Comparison of ENCODE assay signal across 16 cellular contexts in genomic region chr15:100995471-100996430, GRCh38.
DNase-seq lines count a peak whose midpoint lies in the region; ATAC-seq and TF ChIP-seq lines count a peak whose summit lies in the region.
"Had no signal": no experiment of that assay in that cellular context is flagged by ENCODE, and none has a peak within 500 bp of the region (broad histone marks: within the 10 kb centered on the region; RNA-seq: fewer than 3 reads in every experiment).

No MANE protein-coding gene starts in this region.

- H3K36me3 ChIP-seq in colonic mucosa: no peaks in the 10 kb centered on the region
- no peaks in the 10 kb centered on the region for H3K36me3 ChIP-seq in neuronal stem cell (replicated peaks in 1 of 2; ENCODE audit: control insufficient read depth in 2 of 2, insufficient read depth in 2 of 2, low read length in 2 of 2)
- H3K36me3 ChIP-seq in upper lobe of left lung: no peaks in the 10 kb centered on the region

- H2BK5ac ChIP-seq in neuronal stem cell (ENCODE audit: low read length): peak overlapping the region; percentile 68

- H3K27ac ChIP-seq in colonic mucosa (no peak overlapping the region), neuronal stem cell (replicated peaks; ENCODE audit: low read length) (no peak overlapping the region), upper lobe of left lung (no peak overlapping the region)

- no peak overlapping the region for H3K4me2 ChIP-seq in neuronal stem cell (ENCODE audit: insufficient read depth, low read length, poor library complexity, severe bottlenecking)

- no peak for TF ChIP-seq EP300 in upper lobe of left lung (IDR thresholded peaks at IDR 0.05)

- peak; percentile 12 to 26 for ATAC-seq in upper lobe of left lung (ENCODE audit: low FRiP score in 2 of 2)
- ATAC-seq in GM19452 (IDR thresholded peaks at IDR 0.05; ENCODE audit: unreplicated experiment): no peak
- no peak for ATAC-seq in GM21717 (IDR thresholded peaks at IDR 0.05; ENCODE audit: unreplicated experiment)

- no peak overlapping the region for H3K14ac ChIP-seq in neuronal stem cell (ENCODE audit: low read length)

- H3K36me3 Mint-ChIP-seq in activated T-helper 1 cell treated with anti-CD3 and anti-CD28 coated beads, Interleukin-12 subunit alpha, Interleukin-12 subunit beta, Interleukin-2, Interleukin-4 antibody, amounts not matched to agents 30 ng/mL and 10 ng/mL and 1 ng/mL, durations not matched to agents 14 hours and 24 hours and 36 hours (ENCODE audit: low read depth): no peaks in the 10 kb centered on the region
- H3K36me3 Mint-ChIP-seq: IgD-negative memory B cell had no signal

- no peaks in the 10 kb centered on the region for H3K4me1 ChIP-seq in colonic mucosa
- no peaks in the 10 kb centered on the region for H3K4me1 ChIP-seq in neuronal stem cell (ENCODE audit: control insufficient read depth in 2 of 2, insufficient read depth in 1 of 2, low read depth in 1 of 2, low read length in 2 of 2)
- H3K4me1 ChIP-seq in upper lobe of left lung: peaks cover 0 to 10% (median 2%) of the 10 kb centered on the region in 4 donors

- H3K9me3 ChIP-seq in colonic mucosa (no peaks in the 10 kb centered on the region), neuronal stem cell (replicated peaks in 1 of 2; ENCODE audit: control insufficient read depth in 2 of 2, insufficient read depth in 1 of 2, low read depth in 1 of 2, low read length in 2 of 2) (no peaks in the 10 kb centered on the region), upper lobe of left lung (no peaks in the 10 kb centered on the region)

- no peak overlapping the region for H2AFZ ChIP-seq in neuronal stem cell (ENCODE audit: low read length)

- H2BK12ac ChIP-seq in neuronal stem cell (ENCODE audit: low read length): no peak overlapping the region

- no peak overlapping the region for H3K23ac ChIP-seq in neuronal stem cell (ENCODE audit: low read depth, low read length, poor library complexity)

- no peak overlapping the region for H2BK120ac ChIP-seq in neuronal stem cell (ENCODE audit: low read depth, low read length)

- intact Hi-C loops in colonic mucosa (cut with DNase I): no loop called here
- intact Hi-C loops in activated T-helper 1 cell treated with anti-CD3 and anti-CD28 coated beads, Interleukin-12 subunit alpha, Interleukin-12 subunit beta, Interleukin-2, Interleukin-4 antibody, amounts not matched to agents 30 ng/mL and 10 ng/mL and 1 ng/mL, durations not matched to agents 14 hours and 24 hours and 36 hours (cut with micrococcal nuclease): no loop called here

- TF ChIP-seq CTCF in colonic mucosa (IDR thresholded peaks at IDR 0.05): no peak
- TF ChIP-seq CTCF in upper lobe of left lung (IDR thresholded peaks at IDR 0.05): no peak

- no peak overlapping the region for H3K4ac ChIP-seq in neuronal stem cell (ENCODE audit: low read length)

- no CpG with 5 or more reads among the region's 20 CpGs for whole genome bisulfite sequencing in neuronal stem cell (ENCODE audit: extremely low coverage in 2 of 2, insufficient read length in 2 of 2, insufficient replicate concordance in 1 of 2), 2 donors
- 69 to 72% methylated on average over 13 to 20 of the region's 20 CpGs for WGBS in upper lobe of left lung, 2 donors

- H2BK15ac ChIP-seq in neuronal stem cell (ENCODE audit: low read length): no peak overlapping the region

- no peaks in the 10 kb centered on the region for H3K4me1 Mint-ChIP-seq in activated T-helper 1 cell treated with anti-CD3 and anti-CD28 coated beads, Interleukin-12 subunit alpha, Interleukin-12 subunit beta, Interleukin-2, Interleukin-4 antibody, amounts not matched to agents 30 ng/mL and 10 ng/mL and 1 ng/mL, durations not matched to agents 14 hours and 24 hours and 36 hours (ENCODE audit: low read depth)

- no peak overlapping the region for H4K91ac ChIP-seq in neuronal stem cell (ENCODE audit: low read depth, low read length, poor library complexity)

- no peaks in the 10 kb centered on the region for H3K79me1 ChIP-seq in neuronal stem cell (ENCODE audit: low read depth, low read length)

- H3K18ac ChIP-seq in neuronal stem cell (ENCODE audit: low read length): no peak overlapping the region

- DNase-seq in colonic mucosa (peak; percentile 22), islet precursor cell (peak; percentile 50), neuronal stem cell (ENCODE audit: low spot score) (no peak), upper lobe of left lung (no peak)
- DNase-seq in activated T-helper 1 cell treated with anti-CD3 and anti-CD28 coated beads, Interleukin-12 subunit alpha, Interleukin-12 subunit beta, Interleukin-2, Interleukin-4 antibody, amounts not matched to agents 30 ng/mL and 10 ng/mL and 1 ng/mL, durations not matched to agents 14 hours and 24 hours and 36 hours (ENCODE audit: low spot score): no peak
- DNase-seq: ACHN, AML-193, COR-L47, GF-D8, HFFc6, Kasumi-1, NCI-H187 treated with DMSO at 0.1 percent for 48 hours, NCI-H526 treated with DMSO at 0.1 percent for 48 hours had no signal

- no peak overlapping the region for H4K8ac ChIP-seq in neuronal stem cell (ENCODE audit: low read depth, low read length)

- no peak overlapping the region for H3K4me3 ChIP-seq in colonic mucosa
- peak overlapping the region in 1 of 2 donors; percentile 61 for H3K4me3 ChIP-seq in neuronal stem cell (ENCODE audit: low read length in 2 of 2)
- H3K4me3 ChIP-seq in upper lobe of left lung: no peak overlapping the region

- H2AK5ac ChIP-seq in neuronal stem cell (ENCODE audit: low read depth, low read length): peak overlapping the region; percentile 17

- H3K4me3 Mint-ChIP-seq in activated T-helper 1 cell treated with anti-CD3 and anti-CD28 coated beads, Interleukin-12 subunit alpha, Interleukin-12 subunit beta, Interleukin-2, Interleukin-4 antibody, amounts not matched to agents 30 ng/mL and 10 ng/mL and 1 ng/mL, durations not matched to agents 14 hours and 24 hours and 36 hours: no peak overlapping the region
- H3K4me3 Mint-ChIP-seq: HFFc6, IgD-negative memory B cell had no signal

- TF ChIP-seq POLR2A in upper lobe of left lung (IDR thresholded peaks at IDR 0.05): no peak

- no peak overlapping the region for H3K27ac Mint-ChIP-seq in activated T-helper 1 cell treated with anti-CD3 and anti-CD28 coated beads, Interleukin-12 subunit alpha, Interleukin-12 subunit beta, Interleukin-2, Interleukin-4 antibody, amounts not matched to agents 30 ng/mL and 10 ng/mL and 1 ng/mL, durations not matched to agents 14 hours and 24 hours and 36 hours
- H3K27ac Mint-ChIP-seq: HFFc6, IgD-negative memory B cell had no signal

- H3K9me3 Mint-ChIP-seq in activated T-helper 1 cell treated with anti-CD3 and anti-CD28 coated beads, Interleukin-12 subunit alpha, Interleukin-12 subunit beta, Interleukin-2, Interleukin-4 antibody, amounts not matched to agents 30 ng/mL and 10 ng/mL and 1 ng/mL, durations not matched to agents 14 hours and 24 hours and 36 hours: no peaks in the 10 kb centered on the region
- H3K9me3 Mint-ChIP-seq: HFFc6, IgD-negative memory B cell had no signal

- H3K27me3 ChIP-seq in colonic mucosa (no peaks in the 10 kb centered on the region), neuronal stem cell (ENCODE audit: control insufficient read depth in 3 of 3, insufficient read depth in 3 of 3, low read depth in 1 of 3, low read length in 3 of 3) (peaks cover 0 to 37% (median 0%) of the 10 kb centered on the region in 3 experiments), upper lobe of left lung (no peaks in the 10 kb centered on the region)

- peaks cover 27% of the 10 kb centered on the region for H3K27me3 Mint-ChIP-seq in activated T-helper 1 cell treated with anti-CD3 and anti-CD28 coated beads, Interleukin-12 subunit alpha, Interleukin-12 subunit beta, Interleukin-2, Interleukin-4 antibody, amounts not matched to agents 30 ng/mL and 10 ng/mL and 1 ng/mL, durations not matched to agents 14 hours and 24 hours and 36 hours (ENCODE audit: insufficient read depth)
- H3K27me3 Mint-ChIP-seq: IgD-negative memory B cell had no signal

- H3K9ac ChIP-seq in colonic mucosa (ENCODE audit: low read depth in 2 of 2, low read length in 2 of 2) (no peak overlapping the region), neuronal stem cell (ENCODE audit: low read depth, low read length, poor library complexity) (no peak overlapping the region)

Comparison
In these comparisons a context has a peak if more than half of its experiments do, and no peak if none do; other contexts are left out.
1. DNase-seq: peak in colonic mucosa (single experiment) and islet precursor cell (single experiment); none in neuronal stem cell (single experiment), upper lobe of left lung (0 of 2) and activated T-helper 1 cell treated with anti-CD3 and anti-CD28 coated beads, Interleukin-12 subunit alpha, Interleukin-12 subunit beta, Interleukin-2, Interleukin-4 antibody, amounts not matched to agents 30 ng/mL and 10 ng/mL and 1 ng/mL, durations not matched to agents 14 hours and 24 hours and 36 hours (single experiment).
2. ATAC-seq: peak in upper lobe of left lung (2 of 2); none in GM19452 (single experiment) and GM21717 (single experiment).